In the genomic region with DNA sequence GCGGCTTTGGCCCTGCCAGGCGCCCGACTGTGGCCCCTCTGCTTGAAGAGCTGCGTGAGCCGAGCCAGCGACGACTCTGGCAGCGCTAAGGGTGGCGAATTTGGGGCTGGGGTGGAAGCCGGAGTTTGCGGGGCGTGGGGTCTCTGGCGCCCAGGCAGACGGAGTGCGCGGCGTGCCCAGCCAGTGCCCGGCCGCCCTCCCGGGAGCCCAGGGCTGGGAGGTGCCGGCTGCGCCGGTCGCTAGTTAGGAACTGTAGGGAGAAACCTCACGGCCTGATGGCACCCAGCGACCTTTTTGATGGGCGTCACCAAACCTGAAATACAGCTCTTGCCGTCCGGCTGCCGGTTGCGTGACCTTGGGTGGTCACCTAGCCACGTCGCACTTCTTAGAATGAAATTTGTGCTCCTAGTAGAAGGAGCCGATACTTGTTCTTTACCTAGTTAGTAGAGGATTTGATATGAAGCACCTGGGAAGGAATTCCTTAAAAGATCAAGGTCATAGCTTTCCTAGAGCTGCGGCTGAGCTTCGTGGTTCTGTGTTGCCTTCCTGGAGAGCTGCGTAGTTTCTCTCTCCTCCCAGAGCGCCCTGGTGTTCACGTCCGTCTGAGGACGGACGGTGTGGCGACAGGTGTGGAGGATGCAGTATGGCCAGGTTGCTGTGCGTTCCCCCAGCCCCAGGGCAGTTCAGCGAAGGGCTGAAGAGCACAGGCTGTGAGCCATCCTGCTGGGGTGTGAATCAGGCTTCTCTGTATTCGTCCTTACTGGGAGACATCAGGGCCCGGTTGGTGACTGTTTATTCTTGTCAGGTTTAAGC, we compare ENCODE assay signal across 8 cellular contexts. TPM values are rescaled to one million over a fixed set of nuclear protein-coding genes. Genes with fewer than 3 reads are reported as not detected.
DNase-seq lines count a peak whose midpoint lies in the region; ATAC-seq and TF ChIP-seq lines count a peak whose summit lies in the region.

No MANE protein-coding gene starts in this region.

- no peaks in the 10 kb centered on the region for H3K9me3 ChIP-seq in HUES6 (ENCODE audit: control insufficient read depth, insufficient read depth, low read depth, low read length)
- H3K9me3 ChIP-seq in thoracic aorta = no peaks in the 10 kb centered on the region

- no peaks in the 10 kb centered on the region for H3K27me3 Mint-ChIP-seq in activated CD8-positive, alpha-beta memory T cell treated with anti-CD3 and anti-CD28 coated beads, Interleukin-2, amount 10 ng/mL, durations not matched to agents 7 days and 5 days

- H3K27ac Mint-ChIP-seq in activated CD8-positive, alpha-beta memory T cell treated with anti-CD3 and anti-CD28 coated beads, Interleukin-2, amount 10 ng/mL, durations not matched to agents 7 days and 5 days = peak overlapping the region; percentile 91

- ATAC-seq in activated CD8-positive, alpha-beta memory T cell treated with anti-CD3 and anti-CD28 coated beads, Interleukin-2, amount 10 ng/mL, durations not matched to agents 7 days and 5 days = peak; percentile 6
- ATAC-seq in thoracic aorta (ENCODE audit: insufficient number of reproducible peaks, low FRiP score, low read depth) = no peak

- H3K4me1 ChIP-seq in HUES6 (ENCODE audit: control insufficient read depth, insufficient read depth, low read length) (peaks cover 18% of the 10 kb centered on the region), thoracic aorta (ENCODE audit: control insufficient read depth in 1 of 2, low read depth in 2 of 2) (peaks cover 33 to 44% of the 10 kb centered on the region in 2 donors)

- H3K36me3 Mint-ChIP-seq in activated CD8-positive, alpha-beta memory T cell treated with anti-CD3 and anti-CD28 coated beads, Interleukin-2, amount 10 ng/mL, durations not matched to agents 7 days and 5 days = peaks cover 7% of the 10 kb centered on the region

- no peak for TF ChIP-seq CTCF in thoracic aorta (IDR thresholded peaks at IDR 0.05)

- H3K9ac ChIP-seq in HUES6 (ENCODE audit: low read length) = peak overlapping the region; percentile 95

- no peaks in the 10 kb centered on the region for H3K27me3 ChIP-seq in HUES6 (ENCODE audit: control insufficient read depth, insufficient read depth, low read length)
- H3K27me3 ChIP-seq in thoracic aorta (replicated peaks; ENCODE audit: insufficient read depth) = no peaks in the 10 kb centered on the region

- CTCF ChIA-PET in activated CD8-positive, alpha-beta memory T cell treated with anti-CD3 and anti-CD28 coated beads, Interleukin-2, amount 10 ng/mL, durations not matched to agents 7 days and 5 days (lab: Charles Lee) = interaction anchor here (0.6 to 3.8 kb wide), 11 partner anchors 11 to 339 kb away, joined by 3 to 21 read pairs (median 4); a partner anchor contains a TSS

- H3K4me3 ChIP-seq in HUES6 (ENCODE audit: low read depth, low read length) = peak overlapping the region; percentile 93
- peak overlapping the region; percentile 84 for H3K4me3 ChIP-seq in thoracic aorta

- H3K4me1 Mint-ChIP-seq in activated CD8-positive, alpha-beta memory T cell treated with anti-CD3 and anti-CD28 coated beads, Interleukin-2, amount 10 ng/mL, durations not matched to agents 7 days and 5 days = peaks cover 39% of the 10 kb centered on the region

- peak; percentile 55 for DNase-seq in activated CD8-positive, alpha-beta memory T cell treated with anti-CD3 and anti-CD28 coated beads, Interleukin-2, amount 10 ng/mL, durations not matched to agents 7 days and 5 days
- DNase-seq in activated CD8-positive, alpha-beta memory T cell treated with anti-CD3 and anti-CD28 coated beads, Interleukin-2, amount 50 U/mL, for 4 hours = no peak
- DNase-seq in astrocyte of the hippocampus (ENCODE audit: low read depth, low spot score) = peak; percentile 39
- DNase-seq in left kidney (ENCODE audit: low read depth, low spot score) = peak; percentile 64
- DNase-seq in thoracic aorta (ENCODE audit: low spot score) = no peak
- DNase-seq in NCI-H128 (lab: John Stamatoyannopoulos, UW; ENCODE audit: unreplicated experiment) = no peak
- DNase-seq in NCI-H2171 (lab: John Stamatoyannopoulos, UW) = no peak

- H3K27ac ChIP-seq in HUES6 (ENCODE audit: low read depth, low read length) (peak overlapping the region; percentile 63; the same call in 1 of the 2 replicates), thoracic aorta (peak overlapping the region; percentile 55 to 71)

- H3K36me3 ChIP-seq in HUES6 (ENCODE audit: control insufficient read depth, insufficient read depth, low read length) (0 out of 2 replicates have a peak, but pooled peaks cover 14% of the 10 kb centered on the region), thoracic aorta (no peaks in the 10 kb centered on the region)

- peak overlapping the region; percentile 88 for H3K4me3 Mint-ChIP-seq in activated CD8-positive, alpha-beta memory T cell treated with anti-CD3 and anti-CD28 coated beads, Interleukin-2, amount 10 ng/mL, durations not matched to agents 7 days and 5 days

- H3K9me3 Mint-ChIP-seq in activated CD8-positive, alpha-beta memory T cell treated with anti-CD3 and anti-CD28 coated beads, Interleukin-2, amount 10 ng/mL, durations not matched to agents 7 days and 5 days (ENCODE audit: low read depth) = peaks cover 4% of the 10 kb centered on the region

RNA-seq across cellular contexts. Expression of a gene that starts 0.7 kb away (rescaled TPM):
- total RNA-seq in activated CD8-positive, alpha-beta memory T cell treated with anti-CD3 and anti-CD28 coated beads, Interleukin-2, amount 10 ng/mL, durations not matched to agents 7 days and 5 days = 10 to 100 TPM; 63.9 to 70.0 TPM
- 10 to 100 TPM; 53.7 to 83.8 TPM for total RNA-seq in thoracic aorta

RNA-seq across cellular contexts. Expression of a gene that starts 41.4 kb away (rescaled TPM):
- total RNA-seq in activated CD8-positive, alpha-beta memory T cell treated with anti-CD3 and anti-CD28 coated beads, Interleukin-2, amount 10 ng/mL, durations not matched to agents 7 days and 5 days = 100 to 1,000 TPM; 193 to 250 TPM
- total RNA-seq in thoracic aorta = 100 to 1,000 TPM; 132 to 256 TPM

RNA-seq across cellular contexts. Expression of a gene that starts 56.6 kb away (rescaled TPM):
- total RNA-seq in activated CD8-positive, alpha-beta memory T cell treated with anti-CD3 and anti-CD28 coated beads, Interleukin-2, amount 10 ng/mL, durations not matched to agents 7 days and 5 days = 10 to 100 TPM; 18.2 to 25.2 TPM
- total RNA-seq in thoracic aorta = 10 to 100 TPM; 23.3 to 29.0 TPM

Comparison
In these comparisons a context has a peak if more than half of its experiments do, and no peak if none do; other contexts are left out.
1. DNase-seq: peak in activated CD8-positive, alpha-beta memory T cell treated with anti-CD3 and anti-CD28 coated beads, Interleukin-2, amount 10 ng/mL, durations not matched to agents 7 days and 5 days (single experiment), astrocyte of the hippocampus (single experiment) and left kidney (single experiment); none in activated CD8-positive, alpha-beta memory T cell treated with anti-CD3 and anti-CD28 coated beads, Interleukin-2, amount 50 U/mL, for 4 hours (single experiment), thoracic aorta (single experiment), NCI-H128 (single experiment) and NCI-H2171 (single experiment).